In the genomic region with DNA sequence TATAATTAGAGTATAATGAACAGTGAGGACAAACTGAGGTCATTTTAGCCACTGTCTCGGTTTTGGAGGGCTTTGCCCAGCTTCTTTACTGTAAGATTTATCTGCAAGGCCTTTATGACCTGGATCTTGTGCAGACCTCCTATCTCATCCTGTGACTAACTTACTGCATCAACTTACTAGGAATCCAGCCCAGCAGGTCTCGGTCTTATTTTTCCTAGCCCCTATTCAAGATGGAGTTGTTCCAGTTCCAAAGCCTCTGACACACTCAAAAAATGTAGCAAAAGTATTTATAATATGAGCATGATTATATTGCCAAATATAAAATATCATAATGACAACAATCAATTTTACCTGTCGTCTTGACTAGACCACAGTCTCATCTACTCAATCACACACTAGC, we compare ENCODE assay signal across 35 cellular contexts.
"Had no signal": no experiment of that assay in that cellular context is flagged by ENCODE, and none has a peak within 500 bp of the region (broad histone marks: within the 10 kb centered on the region; RNA-seq: fewer than 3 reads in every experiment).

No MANE protein-coding gene starts in this region.

- H3K9ac ChIP-seq: KMS-11 had no signal

- DNase-seq: Karpas-422, Kasumi-1, MG63, MM.1S, MV-4-11, NCI-H1048, NCI-H1092, NCI-H1092 treated with DMSO at 0.1 percent for 48 hours, NCI-H1105, NCI-H1105 treated with DMSO at 0.1 percent for 48 hours, NCI-H1417, NCI-H1417 treated with DMSO at 0.1 percent for 48 hours, NCI-H1436, NCI-H1436 treated with DMSO at 0.1 percent for 48 hours, NCI-H146, NCI-H1694, NCI-H1694 treated with DMSO at 0.1 percent for 48 hours, NCI-H187, NCI-H187 treated with DMSO at 0.1 percent for 48 hours, NCI-H1930, NCI-H2029, NCI-H2029 treated with DMSO at 0.1 percent for 48 hours, NCI-H2081, NCI-H2081 treated with DMSO at 0.1 percent for 48 hours, NCI-H2107, NCI-H2171, NCI-H2171 treated with DMSO at 0.1 percent for 48 hours, NCI-H2227 treated with DMSO at 0.1 percent for 48 hours, NCI-H226, NCI-H345, NCI-H446, NCI-H446 treated with DMSO at 0.1 percent for 48 hours, NCI-H510A, NCI-H510A treated with DMSO at 0.1 percent for 48 hours had no signal

- H3K27me3 ChIP-seq: MG63 had no signal

- H3K27ac ChIP-seq: KMS-11 had no signal

- H3K36me3 ChIP-seq: MG63 had no signal

- H3K9me3 ChIP-seq: MG63 had no signal

- H3K4me2 ChIP-seq: KMS-11 had no signal

- H3K4me3 ChIP-seq: MG63 had no signal
